Comparison of ENCODE assay signal across 37 cellular contexts in genomic region chr6:159995405-159995804, GRCh38.
"Had no signal": no experiment of that assay in that cellular context is flagged by ENCODE, and none has a peak within 500 bp of the region (broad histone marks: within the 10 kb centered on the region; RNA-seq: fewer than 3 reads in every experiment).

No MANE protein-coding gene starts in this region.

- H3K27me3 ChIP-seq: ascending aorta, cardiac muscle cell had no signal

- H3K27ac ChIP-seq: ascending aorta, cardiac muscle cell, VCaP had no signal

- H3K27me3 Mint-ChIP-seq: activated B cell treated with CpG ODN at 0.5 μM for 24 hours; activated CD4-positive, alpha-beta memory T cell treated with anti-CD3 and anti-CD28 coated beads for 36 hours; activated CD4-positive, alpha-beta T cell treated with anti-CD3 and anti-CD28 coated beads, Interleukin-2, amount 10 ng/mL, durations not matched to agents 24 days and 14 days; activated CD8-positive, alpha-beta T cell treated with anti-CD3 and anti-CD28 coated beads for 36 hours; activated naive CD4-positive, alpha-beta T cell treated with anti-CD3 and anti-CD28 coated beads, Interleukin-2, amount 10 ng/mL, durations not matched to agents 7 days and 5 days; activated naive CD4-positive, alpha-beta T cell treated with anti-CD3 and anti-CD28 coated beads, Interleukin-2, amount 50 U/mL, for 24 hours; activated naive CD8-positive, alpha-beta T cell; activated naive CD8-positive, alpha-beta T cell treated with anti-CD3 and anti-CD28 coated beads, Interleukin-2, amount 10 ng/mL, durations not matched to agents 7 days and 5 days; activated naive CD8-positive, alpha-beta T cell treated with anti-CD3 and anti-CD28 coated beads, Interleukin-2, amount 50 U/mL, for 24 hours; brain; central memory CD8-positive, alpha-beta T cell had no signal

- H3K36me3 ChIP-seq: cardiac muscle cell had no signal

- H3K9me3 ChIP-seq: ascending aorta had no signal

- ATAC-seq: activated CD8-positive, alpha-beta T cell treated with anti-CD3 and anti-CD28 coated beads for 36 hours; activated naive CD8-positive, alpha-beta T cell treated with anti-CD3 and anti-CD28 coated beads, Interleukin-2, amount 50 U/mL, for 24 hours; activated T-cell treated with anti-CD3 and anti-CD28 coated beads, Interleukin-2, amount 50 U/mL, for 4 hours; activated T-cell treated with anti-CD3 and anti-CD28 coated beads, Interleukin-2, amount 50 U/mL, for 72 hours had no signal

- H3K4me3 Mint-ChIP-seq: activated B cell treated with CpG ODN at 0.5 μM for 24 hours; activated CD4-positive, alpha-beta memory T cell treated with anti-CD3 and anti-CD28 coated beads for 36 hours; activated CD4-positive, alpha-beta T cell treated with anti-CD3 and anti-CD28 coated beads, Interleukin-2, amount 10 ng/mL, durations not matched to agents 24 days and 14 days; activated CD8-positive, alpha-beta T cell treated with anti-CD3 and anti-CD28 coated beads for 36 hours; activated naive CD4-positive, alpha-beta T cell treated with anti-CD3 and anti-CD28 coated beads, Interleukin-2, amount 10 ng/mL, durations not matched to agents 7 days and 5 days; activated naive CD8-positive, alpha-beta T cell; activated naive CD8-positive, alpha-beta T cell treated with anti-CD3 and anti-CD28 coated beads, Interleukin-2, amount 10 ng/mL, durations not matched to agents 7 days and 5 days; activated T-cell treated with anti-CD3 and anti-CD28 coated beads, Interleukin-2, amount 50 U/mL, for 4 hours; activated T-cell treated with anti-CD3 and anti-CD28 coated beads, Interleukin-2, amount 50 U/mL, for 72 hours; activated T-helper 1 cell treated with anti-CD3 and anti-CD28 coated beads, Interleukin-12 subunit alpha, Interleukin-12 subunit beta, Interleukin-2, Interleukin-4 antibody, amounts not matched to agents 30 ng/mL and 10 ng/mL and 1 ng/mL, durations not matched to agents 14 hours and 24 hours and 36 hours; brain; central memory CD8-positive, alpha-beta T cell; T-helper 1 cell treated with Interleukin-12 subunit alpha and Interleukin-12 subunit beta and Interleukin-4 antibody, amounts not matched to agents 30 μg/mL and 1 μg/mL, for 36 hours; T-helper 2 cell treated with Interferon-gamma antibody and Interleukin-4, amounts not matched to agents 5 μg/mL and 100 μg/mL, for 36 hours had no signal

- DNase-seq: activated B cell treated with CpG ODN at 0.5 μM for 24 hours; activated CD4-positive, alpha-beta memory T cell treated with anti-CD3 and anti-CD28 coated beads for 36 hours; activated CD4-positive, alpha-beta T cell treated with anti-CD3 and anti-CD28 coated beads for 4 hours; activated CD4-positive, alpha-beta T cell treated with anti-CD3 and anti-CD28 coated beads, Interleukin-2, amount 10 ng/mL, durations not matched to agents 24 days and 14 days; activated CD4-positive, alpha-beta T cell treated with anti-CD3 and anti-CD28 coated beads, Interleukin-2, amount 50 U/mL, for 1 hour; activated CD4-positive, alpha-beta T cell treated with anti-CD3 and anti-CD28 coated beads, Interleukin-2, amount 50 U/mL, for 4 hours; activated CD4-positive, CD25-positive, alpha-beta regulatory T cell treated with anti-CD3 and anti-CD28 coated beads, Interleukin-2, amount 50 U/mL, for 72 hours; activated CD8-positive, alpha-beta memory T cell treated with anti-CD3 and anti-CD28 coated beads, Interleukin-2, amount 50 U/mL, for 4 hours; activated CD8-positive, alpha-beta T cell treated with anti-CD3 and anti-CD28 coated beads for 36 hours; activated effector memory CD4-positive, alpha-beta T cell treated with Interleukin-2 at 50 U/mL for 16 hours; activated gamma-delta T cell; activated naive CD4-positive, alpha-beta T cell treated with anti-CD3 and anti-CD28 coated beads, Interleukin-2, amount 10 ng/mL, durations not matched to agents 7 days and 5 days; activated naive CD4-positive, alpha-beta T cell treated with Interleukin-2 at 50 U/mL for 16 hours; activated naive CD8-positive, alpha-beta T cell treated with anti-CD3 and anti-CD28 coated beads, Interleukin-2, amount 10 ng/mL, durations not matched to agents 7 days and 5 days; activated naive CD8-positive, alpha-beta T cell treated with anti-CD3 and anti-CD28 coated beads, Interleukin-2, amount 50 U/mL, for 24 hours; activated T-cell treated with anti-CD3 and anti-CD28 coated beads for 4 hours; activated T-cell treated with anti-CD3 and anti-CD28 coated beads, Interleukin-2, amount 50 U/mL, for 1 hour; activated T-cell treated with anti-CD3 and anti-CD28 coated beads, Interleukin-2, amount 50 U/mL, for 4 hours; activated T-cell treated with anti-CD3 and anti-CD28 coated beads, Interleukin-2, amount 50 U/mL, for 72 hours; amygdala; anterior cingulate cortex; caudate nucleus; cerebellar nuclear complex; T-helper 1 cell; T-helper 2 cell; T-helper 9 cell had no signal

- H3K27ac Mint-ChIP-seq: activated B cell treated with CpG ODN at 0.5 μM for 24 hours; activated CD4-positive, alpha-beta memory T cell treated with anti-CD3 and anti-CD28 coated beads for 36 hours; activated naive CD4-positive, alpha-beta T cell treated with anti-CD3 and anti-CD28 coated beads, Interleukin-2, amount 10 ng/mL, durations not matched to agents 7 days and 5 days; activated naive CD4-positive, alpha-beta T cell treated with anti-CD3 and anti-CD28 coated beads, Interleukin-2, amount 50 U/mL, for 24 hours; activated naive CD8-positive, alpha-beta T cell; activated naive CD8-positive, alpha-beta T cell treated with anti-CD3 and anti-CD28 coated beads, Interleukin-2, amount 10 ng/mL, durations not matched to agents 7 days and 5 days; activated T-cell treated with anti-CD3 and anti-CD28 coated beads, Interleukin-2, amount 50 U/mL, for 72 hours; activated T-helper 2 cell treated with anti-CD3 and anti-CD28 coated beads, Interferon-gamma antibody, Interleukin-2, Interleukin-4, amounts not matched to agents 10 μg/mL and 5 μg/mL and 100 μg/mL, durations not matched to agents 14 hours and 24 hours and 36 hours; T-helper 1 cell treated with Interleukin-12 subunit alpha and Interleukin-12 subunit beta and Interleukin-4 antibody, amounts not matched to agents 30 μg/mL and 1 μg/mL, for 36 hours; T-helper 2 cell treated with Interferon-gamma antibody and Interleukin-4, amounts not matched to agents 5 μg/mL and 100 μg/mL, for 36 hours had no signal

- H3K9me3 Mint-ChIP-seq: central memory CD8-positive, alpha-beta T cell had no signal

- H3K4me1 ChIP-seq: ascending aorta had no signal

- H3K4me3 ChIP-seq: ascending aorta, cardiac muscle cell had no signal
